1 cellular context compared by ENCODE assay signal in the genomic region with DNA sequence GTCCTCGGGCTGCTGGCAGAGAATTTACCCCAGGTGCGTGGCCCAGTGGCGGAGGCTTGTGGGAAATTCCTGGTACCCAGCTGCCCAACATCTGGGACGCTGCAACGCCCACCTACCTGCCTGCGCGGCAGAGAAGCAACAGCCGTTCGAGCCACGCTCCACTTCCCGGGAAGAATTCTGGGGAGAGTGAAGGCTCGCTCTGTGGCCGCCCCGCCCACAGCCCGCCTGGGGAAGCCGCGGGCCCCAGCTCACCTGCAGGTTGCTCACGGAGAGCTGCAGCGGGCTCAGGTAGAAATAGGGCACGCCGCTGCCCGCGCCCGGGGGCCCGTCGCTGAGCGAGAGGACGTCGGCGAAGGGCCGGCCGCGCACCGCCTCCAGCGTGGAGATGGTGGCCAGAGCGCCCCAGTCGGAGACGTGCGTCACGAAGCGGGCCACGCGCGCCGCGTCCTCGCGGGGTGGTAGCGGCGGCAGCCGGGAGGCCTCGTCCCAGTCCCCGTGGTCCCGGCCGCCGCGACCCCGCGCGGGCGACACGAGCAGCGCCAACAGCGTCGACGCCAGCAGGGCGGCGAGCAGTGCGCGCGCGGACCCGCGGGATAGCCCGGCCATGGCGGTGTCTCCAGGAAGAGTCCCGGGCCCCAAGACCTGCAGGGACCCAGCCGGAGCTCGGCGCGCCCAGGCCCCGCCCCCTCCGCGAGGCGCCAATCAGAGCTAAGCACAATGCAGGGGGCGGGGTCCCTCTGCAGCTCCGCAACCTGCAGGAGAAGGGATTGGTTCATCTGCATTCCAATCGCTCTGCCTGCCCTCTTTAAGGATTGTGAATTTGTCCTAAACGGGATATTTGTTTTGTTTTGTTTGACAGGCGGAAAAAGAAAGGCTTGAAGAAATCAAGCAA.
A peak's percentile ranks its signal among the peaks of the same experiment; 100 is the strongest.
TF ChIP-seq lines count a peak whose summit lies in the region.

Gene CREG1, minus strand, starts transcription at position 627 of the 892 bp plus-strand sequence.

TF ChIP-seq in HepG2, 621 proteins besides CTCF, POLR2A, EP300 and RAD21 (continued from another document and continues in another):
- TF ChIP-seq FOXA1 (IDR thresholded peaks at IDR 0.05) (no peak), FOXA1 (CRISPR knock-in tag; IDR thresholded peaks at IDR 0.05) (no peak), FOXP4 (CRISPR knock-in tag; IDR thresholded peaks at IDR 0.05) (no peak), ZNF674 (CRISPR knock-in tag; IDR thresholded peaks at IDR 0.05; ENCODE audit: low read depth) (no peak), MXI1 (IDR thresholded peaks at IDR 0.05; ENCODE audit: borderline replicate concordance, low read depth, low read length) (no peak; the same call in 2 of the 3 replicates), NFATC3 (CRISPR knock-in tag; IDR thresholded peaks at IDR 0.05) (no peak), ZNF343 (CRISPR knock-in tag; IDR thresholded peaks at IDR 0.05) (no peak), FOXK1 (CRISPR knock-in tag; IDR thresholded peaks at IDR 0.05; ENCODE audit: borderline replicate concordance, low read depth) (no peak), KAT7 (CRISPR knock-in tag; IDR thresholded peaks at IDR 0.05; ENCODE audit: borderline replicate concordance) (no peak), ZNF549 (CRISPR knock-in tag; IDR thresholded peaks at IDR 0.05) (no peak), ZNF34 (CRISPR knock-in tag; IDR thresholded peaks at IDR 0.05; ENCODE audit: borderline replicate concordance) (no peak), SIN3A (IDR thresholded peaks at IDR 0.05; ENCODE audit: borderline replicate concordance, low read depth, low read length) (no peak; the same call in 1 of the 2 replicates), BRCA1 (CRISPR knock-in tag; IDR thresholded peaks at IDR 0.05) (peak; percentile 76; the same call in 1 of the 2 replicates), ATF6 (CRISPR knock-in tag; conservative IDR thresholded peaks at IDR 0.05) (no peak), TOE1 (CRISPR knock-in tag; IDR thresholded peaks at IDR 0.05) (no peak), KDM2A (CRISPR knock-in tag; IDR thresholded peaks at IDR 0.05; ENCODE audit: borderline replicate concordance, low read depth) (peak; percentile 57; the same call in 1 of the 2 replicates), RAD51 (IDR thresholded peaks at IDR 0.05; ENCODE audit: borderline replicate concordance) (no peak), HNF4G (IDR thresholded peaks at IDR 0.05; ENCODE audit: borderline replicate concordance, low read depth, low read length) (no peak), HNF4G (CRISPR knock-in tag; IDR thresholded peaks at IDR 0.05; ENCODE audit: borderline replicate concordance, low read depth) (0 out of 2 replicates have a peak, but pooled peaks have one; percentile 49), GTF2F1 (IDR thresholded peaks at IDR 0.05; ENCODE audit: low read length) (no peak), SALL2 (CRISPR knock-in tag; IDR thresholded peaks at IDR 0.05) (peak; percentile 89), BRD4 (CRISPR knock-in tag; IDR thresholded peaks at IDR 0.05) (0 out of 2 replicates have a peak, but pooled peaks have one; percentile 46), RFX1 (IDR thresholded peaks at IDR 0.05) (no peak), TAF1 (CRISPR knock-in tag; IDR thresholded peaks at IDR 0.05) (peak; percentile 68; the same call in 1 of the 2 replicates), POLR2AphosphoS5 (IDR thresholded peaks at IDR 0.05; ENCODE audit: low read depth, low read length) (peak; percentile 61), CCAR2 (optimal IDR thresholded peaks at IDR 0.05; ENCODE audit: low read depth, low read length) (no peak), RARA (CRISPR knock-in tag; IDR thresholded peaks at IDR 0.05) (no peak), ISX (CRISPR knock-in tag; conservative IDR thresholded peaks at IDR 0.05) (0 out of 2 replicates have a peak, but pooled peaks have one; percentile 77), DMAP1 (CRISPR knock-in tag; IDR thresholded peaks at IDR 0.05) (no peak), ZNF101 (CRISPR knock-in tag; IDR thresholded peaks at IDR 0.05; ENCODE audit: borderline replicate concordance, low read depth) (no peak), TOPORS (CRISPR knock-in tag; IDR thresholded peaks at IDR 0.05) (0 out of 2 replicates have a peak, but pooled peaks have one; percentile 71), ZFP36L1 (CRISPR knock-in tag; IDR thresholded peaks at IDR 0.05) (no peak), ZFP36 (IDR thresholded peaks at IDR 0.05; ENCODE audit: borderline replicate concordance, low read depth, low read length, partially characterized antibody) (no peak), MEF2D (CRISPR knock-in tag; IDR thresholded peaks at IDR 0.05) (no peak), ATRX (CRISPR knock-in tag; IDR thresholded peaks at IDR 0.05; ENCODE audit: borderline replicate concordance) (no peak), MLX (CRISPR knock-in tag; IDR thresholded peaks at IDR 0.05) (no peak), ZNF616 (CRISPR knock-in tag; IDR thresholded peaks at IDR 0.05; ENCODE audit: low read depth) (peak; percentile 71; the same call in 1 of the 2 replicates)
- TF ChIP-seq, protein P1, sequence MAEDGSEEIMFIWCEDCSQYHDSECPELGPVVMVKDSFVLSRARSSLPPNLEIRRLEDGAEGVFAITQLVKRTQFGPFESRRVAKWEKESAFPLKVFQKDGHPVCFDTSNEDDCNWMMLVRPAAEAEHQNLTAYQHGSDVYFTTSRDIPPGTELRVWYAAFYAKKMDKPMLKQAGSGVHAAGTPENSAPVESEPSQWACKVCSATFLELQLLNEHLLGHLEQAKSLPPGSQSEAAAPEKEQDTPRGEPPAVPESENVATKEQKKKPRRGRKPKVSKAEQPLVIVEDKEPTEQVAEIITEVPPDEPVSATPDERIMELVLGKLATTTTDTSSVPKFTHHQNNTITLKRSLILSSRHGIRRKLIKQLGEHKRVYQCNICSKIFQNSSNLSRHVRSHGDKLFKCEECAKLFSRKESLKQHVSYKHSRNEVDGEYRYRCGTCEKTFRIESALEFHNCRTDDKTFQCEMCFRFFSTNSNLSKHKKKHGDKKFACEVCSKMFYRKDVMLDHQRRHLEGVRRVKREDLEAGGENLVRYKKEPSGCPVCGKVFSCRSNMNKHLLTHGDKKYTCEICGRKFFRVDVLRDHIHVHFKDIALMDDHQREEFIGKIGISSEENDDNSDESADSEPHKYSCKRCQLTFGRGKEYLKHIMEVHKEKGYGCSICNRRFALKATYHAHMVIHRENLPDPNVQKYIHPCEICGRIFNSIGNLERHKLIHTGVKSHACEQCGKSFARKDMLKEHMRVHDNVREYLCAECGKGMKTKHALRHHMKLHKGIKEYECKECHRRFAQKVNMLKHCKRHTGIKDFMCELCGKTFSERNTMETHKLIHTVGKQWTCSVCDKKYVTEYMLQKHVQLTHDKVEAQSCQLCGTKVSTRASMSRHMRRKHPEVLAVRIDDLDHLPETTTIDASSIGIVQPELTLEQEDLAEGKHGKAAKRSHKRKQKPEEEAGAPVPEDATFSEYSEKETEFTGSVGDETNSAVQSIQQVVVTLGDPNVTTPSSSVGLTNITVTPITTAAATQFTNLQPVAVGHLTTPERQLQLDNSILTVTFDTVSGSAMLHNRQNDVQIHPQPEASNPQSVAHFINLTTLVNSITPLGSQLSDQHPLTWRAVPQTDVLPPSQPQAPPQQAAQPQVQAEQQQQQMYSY (CRISPR knock-in tag; IDR thresholded peaks at IDR 0.05) = peak; percentile 59; the same call in 1 of the 2 replicates
- TF ChIP-seq, protein P2, sequence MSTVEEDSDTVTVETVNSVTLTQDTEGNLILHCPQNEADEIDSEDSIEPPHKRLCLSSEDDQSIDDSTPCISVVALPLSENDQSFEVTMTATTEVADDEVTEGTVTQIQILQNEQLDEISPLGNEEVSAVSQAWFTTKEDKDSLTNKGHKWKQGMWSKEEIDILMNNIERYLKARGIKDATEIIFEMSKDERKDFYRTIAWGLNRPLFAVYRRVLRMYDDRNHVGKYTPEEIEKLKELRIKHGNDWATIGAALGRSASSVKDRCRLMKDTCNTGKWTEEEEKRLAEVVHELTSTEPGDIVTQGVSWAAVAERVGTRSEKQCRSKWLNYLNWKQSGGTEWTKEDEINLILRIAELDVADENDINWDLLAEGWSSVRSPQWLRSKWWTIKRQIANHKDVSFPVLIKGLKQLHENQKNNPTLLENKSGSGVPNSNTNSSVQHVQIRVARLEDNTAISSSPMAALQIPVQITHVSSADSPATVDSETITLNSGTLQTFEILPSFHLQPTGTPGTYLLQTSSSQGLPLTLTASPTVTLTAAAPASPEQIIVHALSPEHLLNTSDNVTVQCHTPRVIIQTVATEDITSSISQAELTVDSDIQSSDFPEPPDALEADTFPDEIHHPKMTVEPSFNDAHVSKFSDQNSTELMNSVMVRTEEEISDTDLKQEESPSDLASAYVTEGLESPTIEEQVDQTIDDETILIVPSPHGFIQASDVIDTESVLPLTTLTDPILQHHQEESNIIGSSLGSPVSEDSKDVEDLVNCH (CRISPR knock-in tag; IDR thresholded peaks at IDR 0.05) = no peak
- TF ChIP-seq, protein P3, sequence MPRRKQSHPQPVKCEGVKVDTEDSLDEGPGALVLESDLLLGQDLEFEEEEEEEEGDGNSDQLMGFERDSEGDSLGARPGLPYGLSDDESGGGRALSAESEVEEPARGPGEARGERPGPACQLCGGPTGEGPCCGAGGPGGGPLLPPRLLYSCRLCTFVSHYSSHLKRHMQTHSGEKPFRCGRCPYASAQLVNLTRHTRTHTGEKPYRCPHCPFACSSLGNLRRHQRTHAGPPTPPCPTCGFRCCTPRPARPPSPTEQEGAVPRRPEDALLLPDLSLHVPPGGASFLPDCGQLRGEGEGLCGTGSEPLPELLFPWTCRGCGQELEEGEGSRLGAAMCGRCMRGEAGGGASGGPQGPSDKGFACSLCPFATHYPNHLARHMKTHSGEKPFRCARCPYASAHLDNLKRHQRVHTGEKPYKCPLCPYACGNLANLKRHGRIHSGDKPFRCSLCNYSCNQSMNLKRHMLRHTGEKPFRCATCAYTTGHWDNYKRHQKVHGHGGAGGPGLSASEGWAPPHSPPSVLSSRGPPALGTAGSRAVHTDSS (CRISPR knock-in tag; conservative IDR thresholded peaks at IDR 0.05) = no peak
- TF ChIP-seq, protein P4, sequence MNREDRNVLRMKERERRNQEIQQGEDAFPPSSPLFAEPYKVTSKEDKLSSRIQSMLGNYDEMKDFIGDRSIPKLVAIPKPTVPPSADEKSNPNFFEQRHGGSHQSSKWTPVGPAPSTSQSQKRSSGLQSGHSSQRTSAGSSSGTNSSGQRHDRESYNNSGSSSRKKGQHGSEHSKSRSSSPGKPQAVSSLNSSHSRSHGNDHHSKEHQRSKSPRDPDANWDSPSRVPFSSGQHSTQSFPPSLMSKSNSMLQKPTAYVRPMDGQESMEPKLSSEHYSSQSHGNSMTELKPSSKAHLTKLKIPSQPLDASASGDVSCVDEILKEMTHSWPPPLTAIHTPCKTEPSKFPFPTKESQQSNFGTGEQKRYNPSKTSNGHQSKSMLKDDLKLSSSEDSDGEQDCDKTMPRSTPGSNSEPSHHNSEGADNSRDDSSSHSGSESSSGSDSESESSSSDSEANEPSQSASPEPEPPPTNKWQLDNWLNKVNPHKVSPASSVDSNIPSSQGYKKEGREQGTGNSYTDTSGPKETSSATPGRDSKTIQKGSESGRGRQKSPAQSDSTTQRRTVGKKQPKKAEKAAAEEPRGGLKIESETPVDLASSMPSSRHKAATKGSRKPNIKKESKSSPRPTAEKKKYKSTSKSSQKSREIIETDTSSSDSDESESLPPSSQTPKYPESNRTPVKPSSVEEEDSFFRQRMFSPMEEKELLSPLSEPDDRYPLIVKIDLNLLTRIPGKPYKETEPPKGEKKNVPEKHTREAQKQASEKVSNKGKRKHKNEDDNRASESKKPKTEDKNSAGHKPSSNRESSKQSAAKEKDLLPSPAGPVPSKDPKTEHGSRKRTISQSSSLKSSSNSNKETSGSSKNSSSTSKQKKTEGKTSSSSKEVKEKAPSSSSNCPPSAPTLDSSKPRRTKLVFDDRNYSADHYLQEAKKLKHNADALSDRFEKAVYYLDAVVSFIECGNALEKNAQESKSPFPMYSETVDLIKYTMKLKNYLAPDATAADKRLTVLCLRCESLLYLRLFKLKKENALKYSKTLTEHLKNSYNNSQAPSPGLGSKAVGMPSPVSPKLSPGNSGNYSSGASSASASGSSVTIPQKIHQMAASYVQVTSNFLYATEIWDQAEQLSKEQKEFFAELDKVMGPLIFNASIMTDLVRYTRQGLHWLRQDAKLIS (CRISPR knock-in tag; IDR thresholded peaks at IDR 0.05) = no peak
